14 cellular contexts compared by ENCODE assay signal in the genomic region with DNA sequence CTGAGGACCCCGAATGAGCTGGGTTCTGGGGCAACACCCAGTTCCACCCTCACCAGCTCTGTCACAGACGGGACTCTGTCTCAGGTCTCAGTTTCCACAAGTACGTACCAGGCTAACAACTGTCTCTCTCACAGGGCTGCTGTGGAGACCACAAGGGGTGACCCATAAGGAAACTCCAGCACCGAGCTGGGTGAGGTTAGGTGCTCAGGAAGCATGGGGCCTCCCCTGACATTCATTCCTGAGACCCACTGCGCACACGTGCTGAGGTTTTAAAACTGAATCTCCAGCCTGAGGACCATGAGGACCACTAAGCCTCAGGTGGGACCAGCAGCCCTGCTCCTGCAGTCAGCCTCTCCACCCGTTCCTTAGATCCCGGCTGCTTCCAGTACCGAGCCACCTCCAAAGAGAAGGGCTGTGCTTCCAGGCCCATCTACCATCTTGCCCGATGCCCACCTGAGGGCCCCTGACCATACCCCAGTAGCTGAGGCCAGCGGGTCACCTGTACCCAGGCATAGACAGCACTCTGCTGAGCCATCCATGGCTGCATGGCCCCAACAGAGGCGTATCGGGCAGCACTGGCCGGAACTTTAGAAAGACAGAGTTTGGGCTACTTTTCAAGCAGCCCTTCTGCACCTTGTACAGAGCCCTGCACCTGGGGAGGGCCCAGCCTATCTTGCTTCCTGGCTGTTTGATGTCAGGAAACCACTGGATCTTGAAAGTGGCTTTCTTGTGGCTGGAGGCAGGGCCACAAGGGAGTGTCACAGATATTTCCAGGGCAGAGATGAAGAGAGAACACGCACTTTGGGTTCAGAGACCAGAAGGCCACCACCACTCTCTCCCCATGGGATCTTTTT. TPM values are rescaled to one million over a fixed set of nuclear protein-coding genes. Genes with fewer than 3 reads are reported as not detected.
DNase-seq lines count a peak whose midpoint lies in the region; ATAC-seq and TF ChIP-seq lines count a peak whose summit lies in the region.
"Had no signal": no experiment of that assay in that cellular context is flagged by ENCODE, and none has a peak within 500 bp of the region (broad histone marks: within the 10 kb centered on the region; RNA-seq: fewer than 3 reads in every experiment).

No MANE protein-coding gene starts in this region.

- no peaks in the 10 kb centered on the region for H3K36me3 ChIP-seq in spleen
- H3K36me3 ChIP-seq: adrenal gland, upper lobe of left lung had no signal

- no peak for TF ChIP-seq CTCF in spleen (IDR thresholded peaks at IDR 0.05 in 8 of 11, conservative IDR thresholded peaks at IDR 0.05 in 3 of 11)

- H3K27ac ChIP-seq in spleen: no peak overlapping the region
- H3K27ac ChIP-seq: adrenal gland, upper lobe of left lung had no signal

- H3K4me3 ChIP-seq in spleen: no peak overlapping the region
- H3K4me3 ChIP-seq: adrenal gland, smooth muscle cell, upper lobe of left lung had no signal

- 74 to 80% (median 78%) methylated on average over 13 to 15 of the region's 15 CpGs for WGBS in spleen, 5 donors

- peaks cover 0 to 29% (median 14%) of the 10 kb centered on the region in 6 donors for H3K4me1 ChIP-seq in spleen
- H3K4me1 ChIP-seq: upper lobe of left lung had no signal

- no peak overlapping the region for H3K27ac Mint-ChIP-seq in activated naive CD4-positive, alpha-beta T cell treated with anti-CD3 and anti-CD28 coated beads, Interleukin-2, amount 50 U/mL, for 72 hours
- H3K27ac Mint-ChIP-seq: H9 had no signal

- H3K9me3 ChIP-seq in spleen: no peaks in the 10 kb centered on the region
- H3K9me3 ChIP-seq: adrenal gland, upper lobe of left lung had no signal

- peaks cover 0 to 39% (median 0%) of the 10 kb centered on the region in 7 donors for H3K27me3 ChIP-seq in spleen (replicated peaks in 1 of 7)
- H3K27me3 ChIP-seq: adrenal gland, upper lobe of left lung had no signal

- no peaks in the 10 kb centered on the region for H3K9me3 Mint-ChIP-seq in activated naive CD4-positive, alpha-beta T cell treated with anti-CD3 and anti-CD28 coated beads, Interleukin-2, amount 50 U/mL, for 72 hours
- H3K9me3 Mint-ChIP-seq: H9 had no signal

- intact Hi-C loops in spleen (cut with DNase I; ENCODE audit: low total_unique reads): no loop called here

- ATAC-seq in activated naive CD4-positive, alpha-beta T cell treated with anti-CD3 and anti-CD28 coated beads, Interleukin-2, amount 50 U/mL, for 72 hours: peak; percentile 90 to 94
- ATAC-seq in HG02642 (IDR thresholded peaks at IDR 0.05; ENCODE audit: poor library complexity, unreplicated experiment): no peak

- DNase-seq in activated CD8-positive, alpha-beta memory T cell treated with anti-CD3 and anti-CD28 coated beads for 1 hour (ENCODE audit: extremely low read depth in 1 of 2, low read depth in 1 of 2): peak; percentile 4 to 14
- no peak for DNase-seq in activated CD8-positive, alpha-beta memory T cell treated with anti-CD3 and anti-CD28 coated beads, Interleukin-2, amount 50 U/mL, for 48 hours
- DNase-seq in activated CD4-positive, alpha-beta T cell treated with anti-CD3 and anti-CD28 coated beads for 1 hour: peak; percentile 29
- peak in 1 of 2 donors; percentile 62 for DNase-seq in activated naive CD4-positive, alpha-beta T cell treated with anti-CD3 and anti-CD28 coated beads, Interleukin-2, amount 50 U/mL, for 72 hours (ENCODE audit: low spot score in 2 of 2)
- peak; percentile 68 for DNase-seq in spleen
- DNase-seq in cerebellar cortex (ENCODE audit: low spot score): no peak
- no peak for DNase-seq in SHP77 (lab: John Stamatoyannopoulos, UW)
- DNase-seq: dermis blood vessel endothelial cell, H9, NCI-H1105 treated with DMSO at 0.1 percent for 48 hours, upper lobe of left lung had no signal

- no peaks in the 10 kb centered on the region for H3K36me3 Mint-ChIP-seq in activated naive CD4-positive, alpha-beta T cell treated with anti-CD3 and anti-CD28 coated beads, Interleukin-2, amount 50 U/mL, for 72 hours

- TF ChIP-seq POLR2A in spleen (IDR thresholded peaks at IDR 0.05): no peak

RNA-seq across cellular contexts. Expression of gene HSPA12A, which starts 18.7 kb away (rescaled TPM):
- total RNA-seq in activated naive CD4-positive, alpha-beta T cell treated with anti-CD3 and anti-CD28 coated beads, Interleukin-2, amount 50 U/mL, for 72 hours: under 1 TPM in 1 of 2 donors, not detected in 1; 0.39 TPM
- total RNA-seq in spleen: 10 to 100 TPM in 4 of 7 donors, 1 to 10 TPM in 3; 5.6 to 16.5 (median 11.0) TPM
- 1 to 10 TPM; 1.5 to 3.6 (median 1.8) TPM for polyA plus RNA-seq in spleen

Comparison
In these comparisons a context has a peak if more than half of its experiments do, and no peak if none do; other contexts are left out.
1. DNase-seq: peak in activated CD8-positive, alpha-beta memory T cell treated with anti-CD3 and anti-CD28 coated beads for 1 hour (2 of 2), activated CD4-positive, alpha-beta T cell treated with anti-CD3 and anti-CD28 coated beads for 1 hour (single experiment) and spleen (single experiment); none in activated CD8-positive, alpha-beta memory T cell treated with anti-CD3 and anti-CD28 coated beads, Interleukin-2, amount 50 U/mL, for 48 hours (single experiment), cerebellar cortex (single experiment) and SHP77 (0 of 2).
2. RNA of gene HSPA12A, which starts 18.7 kb away (total RNA-seq): 5.6 to 16.5 TPM in spleen; 0.39 TPM in activated naive CD4-positive, alpha-beta T cell treated with anti-CD3 and anti-CD28 coated beads, Interleukin-2, amount 50 U/mL, for 72 hours; every median in the first group is over 4 times any median in the second.